Comparison of ENCODE assay signal across 10 cellular contexts in genomic region chr1:24932725-24933294, GRCh38. TPM values are rescaled to one million over a fixed set of nuclear protein-coding genes. Genes with fewer than 3 reads are reported as not detected.
DNase-seq lines count a peak whose midpoint lies in the region; ATAC-seq, FAIRE-seq and TF ChIP-seq lines count a peak whose summit lies in the region.
"Had no signal": no experiment of that assay in that cellular context is flagged by ENCODE, and none has a peak within 500 bp of the region (broad histone marks: within the 10 kb centered on the region; RNA-seq: fewer than 3 reads in every experiment).

No MANE protein-coding gene starts in this region.

- H3K4me3 Mint-ChIP-seq in activated CD4-positive, alpha-beta T cell treated with anti-CD3 and anti-CD28 coated beads, Interleukin-2, amount 10 ng/mL, durations not matched to agents 24 days and 14 days, result peak overlapping the region; percentile 76
- peak overlapping the region; percentile 46 for H3K4me3 Mint-ChIP-seq in central memory CD8-positive, alpha-beta T cell

- H3K27ac ChIP-seq in MM.1S (ENCODE audit: low read length), result no peak overlapping the region
- no peak overlapping the region for H3K27ac ChIP-seq in small intestine (ENCODE audit: low read depth in 1 of 2, low read length in 1 of 2)

- no peak overlapping the region for H3K9ac ChIP-seq in MM.1S (ENCODE audit: low read length)

- H3K27me3 ChIP-seq in MM.1S (replicated peaks; ENCODE audit: insufficient read depth, low read length), result no peaks in the 10 kb centered on the region
- H3K27me3 ChIP-seq in small intestine (ENCODE audit: control insufficient read depth in 2 of 2, insufficient read depth in 2 of 2, low read length in 2 of 2), result peaks cover 9 to 33% of the 10 kb centered on the region in 2 donors

- WGBS in small intestine, 3 donors, result 10 to 47% (median 27%) methylated on average over 13 of the region's 13 CpGs

- no peak for ATAC-seq in central memory CD8-positive, alpha-beta T cell (replicated peaks; ENCODE audit: extremely low read depth, poor library complexity, severe bottlenecking)
- no peak for ATAC-seq in GM18520 (IDR thresholded peaks at IDR 0.05; ENCODE audit: unreplicated experiment)

- H3K36me3 Mint-ChIP-seq in activated CD4-positive, alpha-beta T cell treated with anti-CD3 and anti-CD28 coated beads, Interleukin-2, amount 10 ng/mL, durations not matched to agents 24 days and 14 days (ENCODE audit: low read depth), result peaks cover 52% of the 10 kb centered on the region
- peaks cover 45% of the 10 kb centered on the region for H3K36me3 Mint-ChIP-seq in central memory CD8-positive, alpha-beta T cell (ENCODE audit: insufficient read depth)

- H3K4me3 ChIP-seq in MM.1S (ENCODE audit: low read length) (no peak overlapping the region), small intestine (ENCODE audit: low read depth in 1 of 2, low read length in 2 of 2) (no peak overlapping the region)

- intact Hi-C loops in activated CD4-positive, alpha-beta T cell treated with anti-CD3 and anti-CD28 coated beads, Interleukin-2, amount 10 ng/mL, durations not matched to agents 24 days and 14 days (cut with micrococcal nuclease), result loop anchor here (2.0 kb wide), 1 partner anchor 168 kb away; no protein-coding TSS in a partner anchor

- no peaks in the 10 kb centered on the region for H3K9me3 Mint-ChIP-seq in activated CD4-positive, alpha-beta T cell treated with anti-CD3 and anti-CD28 coated beads, Interleukin-2, amount 10 ng/mL, durations not matched to agents 24 days and 14 days
- no peaks in the 10 kb centered on the region for H3K9me3 Mint-ChIP-seq in central memory CD8-positive, alpha-beta T cell

- H3K4me1 ChIP-seq in MM.1S (ENCODE audit: low read length) (peaks cover 8% of the 10 kb centered on the region), small intestine (ENCODE audit: control insufficient read depth in 2 of 2, insufficient read depth in 1 of 2, low read depth in 1 of 2, low read length in 1 of 2) (peaks cover 3% of the 10 kb centered on the region in 2 donors)

- TF ChIP-seq CTCF in MM.1S (IDR thresholded peaks at IDR 0.05; ENCODE audit: low read length), result no peak

- FAIRE-seq in small intestine (lab: Jason Lieb, UNC), result no peak

- H3K4me1 Mint-ChIP-seq in activated CD4-positive, alpha-beta T cell treated with anti-CD3 and anti-CD28 coated beads, Interleukin-2, amount 10 ng/mL, durations not matched to agents 24 days and 14 days, result peaks cover 60% of the 10 kb centered on the region
- peaks cover 29% of the 10 kb centered on the region for H3K4me1 Mint-ChIP-seq in central memory CD8-positive, alpha-beta T cell

- H3K9me3 ChIP-seq in MM.1S (replicated peaks; ENCODE audit: insufficient read depth, low read length), result no peaks in the 10 kb centered on the region
- no peaks in the 10 kb centered on the region for H3K9me3 ChIP-seq in small intestine (ENCODE audit: control insufficient read depth, low read depth)

- peak overlapping the region; percentile 56 for H3K4me2 ChIP-seq in MM.1S (ENCODE audit: low read depth, low read length)

- H3K36me3 ChIP-seq in MM.1S (replicated peaks; ENCODE audit: insufficient read depth, low read length) (no peaks in the 10 kb centered on the region), small intestine (ENCODE audit: control insufficient read depth in 2 of 2, insufficient read depth in 2 of 2, low read length in 2 of 2) (no peaks in the 10 kb centered on the region)

- no peaks in the 10 kb centered on the region for H3K27me3 Mint-ChIP-seq in activated CD4-positive, alpha-beta T cell treated with anti-CD3 and anti-CD28 coated beads, Interleukin-2, amount 10 ng/mL, durations not matched to agents 24 days and 14 days
- no peaks in the 10 kb centered on the region for H3K27me3 Mint-ChIP-seq in central memory CD8-positive, alpha-beta T cell

- peak overlapping the region; percentile 73 for H3K27ac Mint-ChIP-seq in activated CD4-positive, alpha-beta T cell treated with anti-CD3 and anti-CD28 coated beads, Interleukin-2, amount 10 ng/mL, durations not matched to agents 24 days and 14 days
- peak overlapping the region; percentile 59 for H3K27ac Mint-ChIP-seq in central memory CD8-positive, alpha-beta T cell (ENCODE audit: low read depth)

- H3K9me2 ChIP-seq in MM.1S (replicated peaks; ENCODE audit: insufficient read depth, low read length), result no peaks in the 10 kb centered on the region

- peaks cover 18% of the 10 kb centered on the region for H3K79me2 ChIP-seq in MM.1S (ENCODE audit: low read length)

- H3F3A ChIP-seq in MM.1S (ENCODE audit: insufficient read depth, low read length), result peaks cover 19% of the 10 kb centered on the region

- no peaks in the 10 kb centered on the region for H4K20me1 ChIP-seq in MM.1S (ENCODE audit: insufficient read depth, low read length)

- 0 out of 2 replicates have a peak overlapping the region, but pooled peaks have one; percentile 46 for H2AFZ ChIP-seq in MM.1S (ENCODE audit: low read length)

- no peak for DNase-seq in activated CD4-positive, alpha-beta T cell treated with anti-CD3 and anti-CD28 coated beads, Interleukin-2, amount 10 ng/mL, durations not matched to agents 24 days and 14 days
- DNase-seq in activated CD4-positive, alpha-beta T cell treated with anti-CD3 and anti-CD28 coated beads, Interleukin-2, amount 50 U/mL, for 4 hours, result no peak
- DNase-seq in MM.1S (no peak), small intestine (peak; percentile 48), H4 (ENCODE audit: low spot score) (no peak)
- no peak for DNase-seq in central memory CD8-positive, alpha-beta T cell (ENCODE audit: low spot score in 2 of 2)
- no peak for DNase-seq in stimulated activated CD4-positive, alpha-beta T cell treated with anti-CD3 and anti-CD28 coated beads, Interleukin-2, amount 100 ng/mL, for 48 hours

RNA-seq across cellular contexts. Expression of gene RUNX3, which starts 2.7 kb away (rescaled TPM):
- 110 and 112 TPM in 2 replicates for total RNA-seq in activated CD4-positive, alpha-beta T cell treated with anti-CD3 and anti-CD28 coated beads, Interleukin-2, amount 10 ng/mL, durations not matched to agents 24 days and 14 days
- polyA plus RNA-seq in small intestine, result 1 to 10 TPM; 1.1 to 5.4 (median 2.2) TPM
- total RNA-seq in H4 (2014; rRNA removed; shearing (Covaris generic)), result 2.9 and 4.7 TPM in 2 replicates
- total RNA-seq: myocyte, NCI-H460 had no signal

Comparison
In these comparisons a context has a peak if more than half of its experiments do, and no peak if none do; other contexts are left out.
1. RNA of gene RUNX3, which starts 2.7 kb away (total RNA-seq): 110 to 112 TPM in activated CD4-positive, alpha-beta T cell treated with anti-CD3 and anti-CD28 coated beads, Interleukin-2, amount 10 ng/mL, durations not matched to agents 24 days and 14 days; 2.9 to 4.7 TPM in H4; every median in the first group is over 10 times any median in the second.